Comparison of ENCODE assay signal across 19 cellular contexts in genomic region chr7:71625534-71625933, GRCh38.
A peak's percentile ranks its signal among the peaks of the same experiment; 100 is the strongest.
DNase-seq lines count a peak whose midpoint lies in the region; ATAC-seq and TF ChIP-seq lines count a peak whose summit lies in the region.
"Had no signal": no experiment of that assay in that cellular context is flagged by ENCODE, and none has a peak within 500 bp of the region (broad histone marks: within the 10 kb centered on the region; RNA-seq: fewer than 3 reads in every experiment).

No MANE protein-coding gene starts in this region.

- no peaks in the 10 kb centered on the region for H3K36me3 ChIP-seq in trophoblast cell (ENCODE audit: control insufficient read depth in 1 of 2, insufficient read depth in 2 of 2, low read length in 2 of 2)
- H3K36me3 ChIP-seq: BLaER1 had no signal

- H2AFZ ChIP-seq in trophoblast cell (ENCODE audit: insufficient read depth, low read length, poor library complexity) = no peak overlapping the region

- no peak overlapping the region for H3K4me3 Mint-ChIP-seq in chondrocyte (ENCODE audit: unreplicated experiment)
- H3K4me3 Mint-ChIP-seq in activated CD4-positive, alpha-beta T cell treated with anti-CD3 and anti-CD28 coated beads for 36 hours = no peak overlapping the region
- H3K4me3 Mint-ChIP-seq in HFFc6 = no peak overlapping the region
- H3K4me3 Mint-ChIP-seq: CD4-positive, alpha-beta memory T cell had no signal

- H3K9me3 Mint-ChIP-seq in chondrocyte (ENCODE audit: low read depth) (no peaks in the 10 kb centered on the region), HFFc6 (peaks cover 39% of the 10 kb centered on the region)
- peaks cover 9% of the 10 kb centered on the region for H3K9me3 Mint-ChIP-seq in activated CD4-positive, alpha-beta T cell treated with anti-CD3 and anti-CD28 coated beads for 36 hours (ENCODE audit: low read depth)

- no peak overlapping the region for H4K8ac ChIP-seq in trophoblast cell (ENCODE audit: low read depth, low read length)

- H3K27me3 ChIP-seq in trophoblast cell (ENCODE audit: insufficient read depth, low read length) = no peaks in the 10 kb centered on the region
- H3K27me3 ChIP-seq: BLaER1 had no signal

- CTCF ChIA-PET in activated CD4-positive, alpha-beta T cell treated with anti-CD3 and anti-CD28 coated beads for 36 hours (lab: Charles Lee) = no interaction called here

- H3K4ac ChIP-seq in trophoblast cell (ENCODE audit: low read depth, low read length) = no peak overlapping the region

- H2BK5ac ChIP-seq in trophoblast cell (ENCODE audit: low read depth, low read length, poor library complexity) = no peak overlapping the region

- H3K27ac Mint-ChIP-seq in chondrocyte (ENCODE audit: unreplicated experiment) (peak overlapping the region; percentile 87), HFFc6 (no peak overlapping the region)
- no peak overlapping the region for H3K27ac Mint-ChIP-seq in activated CD4-positive, alpha-beta T cell treated with anti-CD3 and anti-CD28 coated beads for 36 hours
- H3K27ac Mint-ChIP-seq: CD4-positive, alpha-beta memory T cell had no signal

- H3K9me3 ChIP-seq in trophoblast cell (ENCODE audit: insufficient read depth, low read depth, low read length) = peaks cover 3% of the 10 kb centered on the region
- H3K9me3 ChIP-seq: A549, BLaER1 had no signal

- TF ChIP-seq CTCF in chondrocyte (IDR thresholded peaks at IDR 0.05) (no peak), HFFc6 (IDR thresholded peaks at IDR 0.05) (no peak)

- H3K4me2 ChIP-seq in trophoblast cell (ENCODE audit: low read length) = no peak overlapping the region
- H3K4me2 ChIP-seq: A549, BLaER1, SK-N-SH had no signal

- H3K18ac ChIP-seq in trophoblast cell (ENCODE audit: low read length) = no peak overlapping the region

- H3K4me1 Mint-ChIP-seq in chondrocyte (ENCODE audit: low read depth) = peaks cover 31% of the 10 kb centered on the region
- no peaks in the 10 kb centered on the region for H3K4me1 Mint-ChIP-seq in activated CD4-positive, alpha-beta T cell treated with anti-CD3 and anti-CD28 coated beads for 36 hours
- no peaks in the 10 kb centered on the region for H3K4me1 Mint-ChIP-seq in HFFc6 (ENCODE audit: low read depth)
- H3K4me1 Mint-ChIP-seq: CD4-positive, alpha-beta memory T cell had no signal

- H3K9ac ChIP-seq in trophoblast cell (ENCODE audit: low read length) = no peak overlapping the region
- H3K9ac ChIP-seq: BLaER1, SK-N-SH had no signal

- no peak overlapping the region for H3K27ac ChIP-seq in trophoblast cell (ENCODE audit: low read depth, low read length)
- H3K27ac ChIP-seq: A549, BLaER1 had no signal

- H3K36me3 Mint-ChIP-seq in chondrocyte (ENCODE audit: low read depth) = peaks cover 2% of the 10 kb centered on the region
- no peaks in the 10 kb centered on the region for H3K36me3 Mint-ChIP-seq in activated CD4-positive, alpha-beta T cell treated with anti-CD3 and anti-CD28 coated beads for 36 hours (ENCODE audit: low read depth)
- H3K36me3 Mint-ChIP-seq in HFFc6 (ENCODE audit: low read depth) = peaks cover 7% of the 10 kb centered on the region; the same call in 1 of the 2 replicates
- H3K36me3 Mint-ChIP-seq: CD4-positive, alpha-beta memory T cell had no signal

- no peak for ATAC-seq in activated CD4-positive, alpha-beta T cell treated with anti-CD3 and anti-CD28 coated beads for 36 hours
- ATAC-seq: A549 had no signal

- no peaks in the 10 kb centered on the region for H3K27me3 Mint-ChIP-seq in chondrocyte (ENCODE audit: low read depth)
- no peaks in the 10 kb centered on the region for H3K27me3 Mint-ChIP-seq in activated CD4-positive, alpha-beta T cell treated with anti-CD3 and anti-CD28 coated beads for 36 hours
- peaks cover 1% of the 10 kb centered on the region for H3K27me3 Mint-ChIP-seq in HFFc6 (ENCODE audit: insufficient read depth)
- H3K27me3 Mint-ChIP-seq: CD4-positive, alpha-beta memory T cell had no signal

- DNase-seq in ELF-1 (ENCODE audit: low read depth, low spot score) = peak; percentile 18
- DNase-seq in NCI-H82 (lab: John Stamatoyannopoulos, UW) = peak; percentile 98
- no peak for DNase-seq in chondrocyte (ENCODE audit: low spot score)
- DNase-seq in trophoblast cell = no peak
- no peak for DNase-seq in activated CD4-positive, alpha-beta T cell treated with anti-CD3 and anti-CD28 coated beads for 36 hours
- no peak for DNase-seq in activated T-cell treated with anti-CD3 and anti-CD28 coated beads for 4 hours
- DNase-seq in activated CD4-positive, alpha-beta T cell treated with anti-CD3 and anti-CD28 coated beads for 4 hours = no peak
- no peak for DNase-seq in HFFc6
- DNase-seq: CD4-positive, alpha-beta memory T cell; DMS79; H7; KG1; NCI-H187 treated with DMSO at 0.1 percent for 48 hours; NCI-H446; OCI-M1; SHP77 treated with DMSO at 0.1 percent for 48 hours; SK-N-SH had no signal

- H3K4me1 ChIP-seq in trophoblast cell (ENCODE audit: control insufficient read depth in 1 of 2, insufficient read depth in 2 of 2, low read length in 2 of 2) = peaks cover 0 to 3% of the 10 kb centered on the region in 2 experiments
- H3K4me1 ChIP-seq: A549, BLaER1 had no signal

- no peak overlapping the region for H3K4me3 ChIP-seq in trophoblast cell (ENCODE audit: low read depth, low read length)
- H3K4me3 ChIP-seq: A549, BLaER1 had no signal

- no peaks in the 10 kb centered on the region for H3K79me2 ChIP-seq in trophoblast cell (ENCODE audit: control insufficient read depth, insufficient read depth, low read length, poor library complexity)

- H2BK12ac ChIP-seq in trophoblast cell (ENCODE audit: low read length) = no peak overlapping the region

- H3K23ac ChIP-seq in trophoblast cell (ENCODE audit: low read length) = no peak overlapping the region

- POLR2A ChIA-PET in activated CD4-positive, alpha-beta T cell treated with anti-CD3 and anti-CD28 coated beads for 36 hours (lab: Charles Lee) = no interaction called here

- H4K91ac ChIP-seq in trophoblast cell (ENCODE audit: low read depth, low read length) = peak overlapping the region; percentile 32

- no peak overlapping the region for H2AK5ac ChIP-seq in trophoblast cell (ENCODE audit: low read length)

- WGBS in trophoblast cell (ENCODE audit: extremely low coverage, insufficient coverage, insufficient read length) = no CpG with 5 or more reads among the region's 4 CpGs

- H3K14ac ChIP-seq in trophoblast cell (ENCODE audit: low read length) = no peak overlapping the region

- H4K12ac ChIP-seq in trophoblast cell (ENCODE audit: low read depth, low read length) = no peak overlapping the region

- intact Hi-C loops in activated CD4-positive, alpha-beta T cell treated with anti-CD3 and anti-CD28 coated beads for 36 hours (cut with DNase I, micrococcal nuclease) = no loop called here

- no peak overlapping the region for H2BK120ac ChIP-seq in trophoblast cell (ENCODE audit: insufficient read depth, low read length, poor library complexity)

- no peaks in the 10 kb centered on the region for H3K79me1 ChIP-seq in trophoblast cell (ENCODE audit: low read length)

Comparison
In these comparisons a context has a peak if more than half of its experiments do, and no peak if none do; other contexts are left out.
1. DNase-seq: peak in ELF-1 (single experiment) and NCI-H82 (single experiment); none in chondrocyte (single experiment), trophoblast cell (0 of 2), activated CD4-positive, alpha-beta T cell treated with anti-CD3 and anti-CD28 coated beads for 36 hours (single experiment), activated T-cell treated with anti-CD3 and anti-CD28 coated beads for 4 hours (single experiment), activated CD4-positive, alpha-beta T cell treated with anti-CD3 and anti-CD28 coated beads for 4 hours (0 of 2) and HFFc6 (single experiment).